Comparison of ENCODE assay signal across 20 cellular contexts in the genomic region with DNA sequence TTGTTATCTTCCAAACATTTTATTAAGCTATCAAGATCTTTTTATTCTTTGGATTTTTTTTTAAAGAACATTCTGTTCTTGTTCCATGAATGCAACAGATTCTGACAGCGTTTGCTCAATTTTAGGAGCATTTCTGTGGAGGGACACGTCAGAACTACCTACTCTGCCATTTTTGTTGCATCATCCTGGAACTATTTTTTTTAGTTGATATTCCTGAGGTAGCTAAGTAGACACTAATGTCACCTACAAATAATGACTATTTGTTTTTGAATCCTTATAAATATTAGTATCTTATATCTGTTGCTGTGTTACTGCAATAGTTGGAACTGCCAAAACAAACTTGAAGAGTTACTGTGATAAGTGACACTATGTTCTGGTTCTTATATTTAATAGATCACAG.
"Had no signal": no experiment of that assay in that cellular context is flagged by ENCODE, and none has a peak within 500 bp of the region (broad histone marks: within the 10 kb centered on the region; RNA-seq: fewer than 3 reads in every experiment).

No MANE protein-coding gene starts in this region.

- H3K27me3 ChIP-seq: MG63 had no signal

- H3K9ac ChIP-seq: SK-N-SH had no signal

- H3K27ac ChIP-seq: RWPE1 had no signal

- H3K9me3 ChIP-seq: MG63, SK-N-SH had no signal

- H3K4me3 ChIP-seq: MG63 had no signal

- DNase-seq: Karpas-422, KG1, MG63, NCI-H1092, NCI-H1436, NCI-H187, NCI-H2029, NCI-H2081 treated with DMSO at 0.1 percent for 48 hours, NCI-H2171, NCI-H226, NCI-H446, NCI-H510A, NCI-H524 treated with DMSO at 0.1 percent for 48 hours, NCI-H69, NCI-H774, PC-3, SHP77, SK-N-SH, SW 1271 had no signal

- H3K4me2 ChIP-seq: SK-N-SH had no signal
